ENCODE assay signal across 1 cellular context in the genomic region with DNA sequence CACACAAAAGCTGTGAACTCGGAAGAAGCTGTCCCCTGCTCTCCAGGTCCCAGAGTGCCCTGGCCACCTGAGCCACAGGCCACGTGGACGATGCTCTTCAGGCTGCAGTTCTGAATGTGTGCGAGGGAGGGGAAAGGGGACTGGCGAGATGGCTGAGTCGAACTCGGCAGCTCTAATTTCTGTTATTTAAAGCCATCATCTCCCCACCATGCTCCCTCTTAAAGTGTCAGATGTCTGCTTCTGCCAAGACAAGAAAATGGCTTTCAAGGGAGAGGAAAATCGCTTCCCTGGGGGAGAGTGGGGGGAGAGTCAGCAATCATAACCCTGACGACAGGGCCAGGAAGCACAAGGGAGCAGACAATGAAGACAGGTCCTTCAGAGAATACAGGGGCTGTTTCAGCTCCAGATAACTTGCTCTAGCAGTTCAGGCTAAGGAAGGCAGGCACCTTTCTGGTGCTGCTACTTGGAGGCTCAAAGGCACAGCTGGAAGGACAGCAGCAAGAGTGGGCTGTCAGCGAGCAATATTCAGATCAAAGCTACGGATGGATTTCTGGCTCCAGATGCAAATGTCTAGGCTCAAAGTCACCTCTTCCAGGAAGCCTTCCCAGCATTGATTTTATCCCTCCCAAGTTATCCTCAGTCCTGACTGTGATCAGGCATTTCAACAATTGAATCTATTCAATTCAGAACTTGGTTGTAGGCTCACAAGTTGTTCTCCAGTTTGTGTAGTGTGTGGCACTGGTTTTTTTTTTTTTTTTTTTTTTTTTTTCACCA.
TF ChIP-seq lines count a peak whose summit lies in the region.

No MANE protein-coding gene starts in this region.

TF ChIP-seq in SK-N-SH treated with all-trans-retinoic acid at 6 μM for 48 hours, 23 proteins besides CTCF, POLR2A, EP300 and RAD21 (continued from another document):
- TF ChIP-seq, protein P1, sequence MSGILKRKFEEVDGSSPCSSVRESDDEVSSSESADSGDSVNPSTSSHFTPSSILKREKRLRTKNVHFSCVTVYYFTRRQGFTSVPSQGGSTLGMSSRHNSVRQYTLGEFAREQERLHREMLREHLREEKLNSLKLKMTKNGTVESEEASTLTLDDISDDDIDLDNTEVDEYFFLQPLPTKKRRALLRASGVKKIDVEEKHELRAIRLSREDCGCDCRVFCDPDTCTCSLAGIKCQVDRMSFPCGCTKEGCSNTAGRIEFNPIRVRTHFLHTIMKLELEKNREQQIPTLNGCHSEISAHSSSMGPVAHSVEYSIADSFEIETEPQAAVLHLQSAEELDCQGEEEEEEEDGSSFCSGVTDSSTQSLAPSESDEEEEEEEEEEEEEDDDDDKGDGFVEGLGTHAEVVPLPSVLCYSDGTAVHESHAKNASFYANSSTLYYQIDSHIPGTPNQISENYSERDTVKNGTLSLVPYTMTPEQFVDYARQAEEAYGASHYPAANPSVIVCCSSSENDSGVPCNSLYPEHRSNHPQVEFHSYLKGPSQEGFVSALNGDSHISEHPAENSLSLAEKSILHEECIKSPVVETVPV (CRISPR knock-in tag; IDR thresholded peaks at IDR 0.05): no peak
- no peak for TF ChIP-seq CSDC2 (CRISPR knock-in tag; IDR thresholded peaks at IDR 0.05)
- TF ChIP-seq, protein P2, sequence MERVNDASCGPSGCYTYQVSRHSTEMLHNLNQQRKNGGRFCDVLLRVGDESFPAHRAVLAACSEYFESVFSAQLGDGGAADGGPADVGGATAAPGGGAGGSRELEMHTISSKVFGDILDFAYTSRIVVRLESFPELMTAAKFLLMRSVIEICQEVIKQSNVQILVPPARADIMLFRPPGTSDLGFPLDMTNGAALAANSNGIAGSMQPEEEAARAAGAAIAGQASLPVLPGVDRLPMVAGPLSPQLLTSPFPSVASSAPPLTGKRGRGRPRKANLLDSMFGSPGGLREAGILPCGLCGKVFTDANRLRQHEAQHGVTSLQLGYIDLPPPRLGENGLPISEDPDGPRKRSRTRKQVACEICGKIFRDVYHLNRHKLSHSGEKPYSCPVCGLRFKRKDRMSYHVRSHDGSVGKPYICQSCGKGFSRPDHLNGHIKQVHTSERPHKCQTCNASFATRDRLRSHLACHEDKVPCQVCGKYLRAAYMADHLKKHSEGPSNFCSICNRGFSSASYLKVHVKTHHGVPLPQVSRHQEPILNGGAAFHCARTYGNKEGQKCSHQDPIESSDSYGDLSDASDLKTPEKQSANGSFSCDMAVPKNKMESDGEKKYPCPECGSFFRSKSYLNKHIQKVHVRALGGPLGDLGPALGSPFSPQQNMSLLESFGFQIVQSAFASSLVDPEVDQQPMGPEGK (CRISPR knock-in tag; IDR thresholded peaks at IDR 0.05; ENCODE audit: borderline replicate concordance): no peak
- TF ChIP-seq ZC3H10 (CRISPR knock-in tag; IDR thresholded peaks at IDR 0.05): no peak
- TF ChIP-seq SNAI2 (CRISPR knock-in tag; IDR thresholded peaks at IDR 0.05): no peak
- no peak for TF ChIP-seq ARNTL (CRISPR knock-in tag; IDR thresholded peaks at IDR 0.05; ENCODE audit: borderline replicate concordance, low read depth)
- TF ChIP-seq BACH2 (CRISPR knock-in tag; IDR thresholded peaks at IDR 0.05; ENCODE audit: borderline replicate concordance): no peak
